28 cellular contexts compared by ENCODE assay signal in the genomic region with DNA sequence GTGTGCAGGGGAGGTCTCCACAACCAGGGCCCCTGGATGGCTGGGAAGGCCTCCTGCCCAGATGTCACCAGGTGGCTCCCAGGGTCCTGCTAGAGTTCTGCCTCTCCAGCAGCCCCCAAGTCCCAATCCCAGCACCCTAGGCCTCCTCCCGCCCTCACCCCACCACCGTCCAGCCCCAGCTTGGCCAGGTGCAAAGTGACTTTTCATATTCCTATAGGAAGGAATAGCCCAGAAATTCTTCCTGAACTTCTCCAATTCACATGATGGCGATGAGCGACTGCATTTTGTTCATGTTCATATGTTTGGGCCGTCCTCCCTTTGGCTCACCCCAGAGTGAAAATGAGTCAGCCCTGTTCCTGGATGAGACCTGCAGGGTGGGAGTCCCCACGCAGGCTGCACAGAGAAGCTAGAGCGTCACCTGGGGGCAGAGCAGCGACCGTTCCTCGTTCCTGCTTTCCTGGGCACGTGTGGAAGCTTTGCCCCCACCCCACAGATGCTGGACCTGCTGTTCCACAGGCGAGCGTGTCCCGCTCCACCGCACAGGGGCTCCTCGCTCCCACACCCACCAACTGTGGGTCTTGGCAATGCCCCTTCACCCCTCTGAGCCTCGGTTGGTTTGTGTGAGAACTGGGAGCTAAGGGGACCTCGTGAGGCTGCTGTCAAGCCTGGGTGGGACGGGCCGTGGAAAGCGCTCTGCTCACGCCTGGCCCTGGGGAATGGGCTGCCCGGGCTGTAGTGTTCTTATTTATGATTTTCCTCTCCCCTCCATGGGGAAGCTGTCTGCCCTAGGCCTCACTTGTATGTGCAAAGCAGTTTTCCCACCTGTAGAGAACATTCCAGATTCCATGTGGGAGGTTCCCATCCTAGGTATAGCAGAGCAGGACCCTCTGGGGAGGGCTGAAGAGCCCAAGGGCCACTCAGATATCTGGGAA. TPM values are rescaled to one million over a fixed set of nuclear protein-coding genes. Genes with fewer than 3 reads are reported as not detected.
A peak's percentile ranks its signal among the peaks of the same experiment; 100 is the strongest.
DNase-seq lines count a peak whose midpoint lies in the region; ATAC-seq and TF ChIP-seq lines count a peak whose summit lies in the region.
"Had no signal": no experiment of that assay in that cellular context is flagged by ENCODE, and none has a peak within 500 bp of the region (broad histone marks: within the 10 kb centered on the region; RNA-seq: fewer than 3 reads in every experiment).

No MANE protein-coding gene starts in this region.

- H3K27me3 Mint-ChIP-seq in activated naive CD4-positive, alpha-beta T cell treated with anti-CD3 and anti-CD28 coated beads, Interleukin-2, amount 10 ng/mL, durations not matched to agents 7 days and 5 days: peaks cover 9% of the 10 kb centered on the region
- H3K27me3 Mint-ChIP-seq in activated naive CD4-positive, alpha-beta T cell treated with anti-CD3 and anti-CD28 coated beads for 36 hours (ENCODE audit: low read depth): no peaks in the 10 kb centered on the region
- peaks cover 1% of the 10 kb centered on the region for H3K27me3 Mint-ChIP-seq in type B pancreatic cell

- H3K27me3 ChIP-seq in mesenchymal stem cell (ENCODE audit: control insufficient read depth in 1 of 2, insufficient read depth in 1 of 2, low read length in 2 of 2): no peaks in the 10 kb centered on the region
- H3K27me3 ChIP-seq: ascending aorta, BE2C, MG63 had no signal

- H2BK15ac ChIP-seq in mesenchymal stem cell (ENCODE audit: low read depth, poor library complexity, severe bottlenecking): peak overlapping the region; percentile 21

- no peak overlapping the region for H3K27ac ChIP-seq in mesenchymal stem cell (ENCODE audit: low read length, poor library complexity, severe bottlenecking)
- H3K27ac ChIP-seq: A549, ascending aorta, GM23248, SK-N-MC had no signal

- intact Hi-C loops in activated naive CD4-positive, alpha-beta T cell treated with anti-CD3 and anti-CD28 coated beads for 36 hours (cut with micrococcal nuclease): no loop called here

- no peak overlapping the region for H2BK120ac ChIP-seq in mesenchymal stem cell (ENCODE audit: low read depth, low read length)

- H3K4me3 ChIP-seq in mesenchymal stem cell (ENCODE audit: insufficient read depth in 1 of 2, low read depth in 1 of 2, low read length in 2 of 2): no peak overlapping the region
- H3K4me3 ChIP-seq: A549, ascending aorta, GM23248, MG63, SK-N-MC had no signal

- CTCF ChIA-PET in activated naive CD4-positive, alpha-beta T cell treated with anti-CD3 and anti-CD28 coated beads, Interleukin-2, amount 10 ng/mL, durations not matched to agents 7 days and 5 days (lab: Charles Lee): no interaction called here
- CTCF ChIA-PET in activated naive CD4-positive, alpha-beta T cell treated with anti-CD3 and anti-CD28 coated beads for 36 hours (lab: Charles Lee): no interaction called here

- TF ChIP-seq CTCF in type B pancreatic cell (conservative IDR thresholded peaks at IDR 0.05): no peak

- no peak overlapping the region for H4K8ac ChIP-seq in mesenchymal stem cell (ENCODE audit: low read length)

- H3K9ac ChIP-seq in mesenchymal stem cell (ENCODE audit: low read length): no peak overlapping the region
- H3K9ac ChIP-seq: GM23248 had no signal

- peaks cover 19% of the 10 kb centered on the region for H3K4me1 ChIP-seq in mesenchymal stem cell (ENCODE audit: control insufficient read depth, insufficient read depth, low read depth, low read length)
- H3K4me1 ChIP-seq: BE2C had no signal

- no peak overlapping the region for H2BK5ac ChIP-seq in mesenchymal stem cell (ENCODE audit: low read depth, low read length, poor library complexity, severe bottlenecking)

- peak overlapping the region in 1 of 2 experiments; percentile 72 for H3K14ac ChIP-seq in mesenchymal stem cell (ENCODE audit: low read length in 2 of 2)

- H3K36me3 ChIP-seq in mesenchymal stem cell (ENCODE audit: control insufficient read depth in 1 of 2, insufficient read depth in 2 of 2, low read depth in 1 of 2, low read length in 2 of 2): peaks cover 30 to 40% of the 10 kb centered on the region in 2 experiments

- no peak overlapping the region for H3K4ac ChIP-seq in mesenchymal stem cell (ENCODE audit: low read depth in 1 of 2, low read length in 2 of 2)

- H2AFZ ChIP-seq in mesenchymal stem cell (ENCODE audit: low read depth, low read length): no peak overlapping the region
- H2AFZ ChIP-seq: GM23248 had no signal

- H3K4me2 ChIP-seq in mesenchymal stem cell (ENCODE audit: low read length, poor library complexity, severe bottlenecking): no peak overlapping the region
- H3K4me2 ChIP-seq: A549 had no signal

- peak; percentile 11 for DNase-seq in activated naive CD4-positive, alpha-beta T cell treated with anti-CD3 and anti-CD28 coated beads, Interleukin-2, amount 10 ng/mL, durations not matched to agents 7 days and 5 days
- no peak for DNase-seq in activated naive CD4-positive, alpha-beta T cell treated with anti-CD3 and anti-CD28 coated beads for 36 hours
- DNase-seq in mesenchymal stem cell (no peak), type B pancreatic cell (ENCODE audit: extremely low spot score, unreplicated experiment) (peak; percentile 55)
- DNase-seq: activated CD4-positive, alpha-beta memory T cell treated with anti-CD3 and anti-CD28 coated beads, Interleukin-2, amount 10 ng/mL, durations not matched to agents 7 days and 5 days; activated naive CD4-positive, alpha-beta T cell treated with anti-CD3 and anti-CD28 coated beads, Interleukin-2, amount 50 U/mL, for 16 hours; activated T-cell treated with anti-CD3 and anti-CD28 coated beads for 4 hours; BE2C; DND-41; effector CD4-positive, alpha-beta T cell; GM23248; MG63; midbrain; NCI-H1417 treated with DMSO at 0.1 percent for 48 hours; NCI-H524 treated with DMSO at 0.1 percent for 48 hours; stimulated activated CD4-positive, alpha-beta T cell treated with anti-CD3 and anti-CD28 coated beads, Interleukin-12 subunit alpha, Interleukin-12 subunit beta, amount 100 ng/mL, for 4 hours; stimulated activated CD8-positive, alpha-beta memory T cell treated with anti-CD3 and anti-CD28 coated beads, Interleukin-4, amount 100 ng/mL, for 48 hours had no signal

- peaks cover 7% of the 10 kb centered on the region for H3K9me3 ChIP-seq in mesenchymal stem cell (ENCODE audit: control insufficient read depth, low read length)
- H3K9me3 ChIP-seq: A549, ascending aorta, BE2C had no signal

- no peak overlapping the region for H3K23ac ChIP-seq in mesenchymal stem cell (ENCODE audit: low read length in 2 of 2)

- peaks cover 12% of the 10 kb centered on the region for H3K36me3 Mint-ChIP-seq in activated naive CD4-positive, alpha-beta T cell treated with anti-CD3 and anti-CD28 coated beads, Interleukin-2, amount 10 ng/mL, durations not matched to agents 7 days and 5 days
- peaks cover 20% of the 10 kb centered on the region for H3K36me3 Mint-ChIP-seq in activated naive CD4-positive, alpha-beta T cell treated with anti-CD3 and anti-CD28 coated beads for 36 hours (ENCODE audit: low read depth)
- no peaks in the 10 kb centered on the region for H3K36me3 Mint-ChIP-seq in type B pancreatic cell

- H3K18ac ChIP-seq in mesenchymal stem cell (ENCODE audit: low read depth in 1 of 2, low read length in 2 of 2): peak overlapping the region in 1 of 2 experiments; percentile 46

- WGBS in mesenchymal stem cell: 93% methylated on average over 19 of the region's 23 CpGs

- no peak overlapping the region for H3K27ac Mint-ChIP-seq in activated naive CD4-positive, alpha-beta T cell treated with anti-CD3 and anti-CD28 coated beads, Interleukin-2, amount 10 ng/mL, durations not matched to agents 7 days and 5 days
- no peak overlapping the region for H3K27ac Mint-ChIP-seq in activated naive CD4-positive, alpha-beta T cell treated with anti-CD3 and anti-CD28 coated beads for 36 hours
- no peak overlapping the region for H3K27ac Mint-ChIP-seq in type B pancreatic cell
- H3K27ac Mint-ChIP-seq: activated CD4-positive, alpha-beta memory T cell treated with anti-CD3 and anti-CD28 coated beads, Interleukin-2, amount 10 ng/mL, durations not matched to agents 7 days and 5 days; IgD-negative memory B cell; T-helper 2 cell treated with Interferon-gamma antibody and Interleukin-4, amounts not matched to agents 5 μg/mL and 100 μg/mL, for 36 hours had no signal

- no peak for ATAC-seq in GM19023 (IDR thresholded peaks at IDR 0.05; ENCODE audit: unreplicated experiment)
- no peak for ATAC-seq in HG03354 (IDR thresholded peaks at IDR 0.05; ENCODE audit: poor library complexity, severe bottlenecking, unreplicated experiment)

- peaks cover 6% of the 10 kb centered on the region for H3K9me3 Mint-ChIP-seq in activated naive CD4-positive, alpha-beta T cell treated with anti-CD3 and anti-CD28 coated beads, Interleukin-2, amount 10 ng/mL, durations not matched to agents 7 days and 5 days
- peaks cover 18% of the 10 kb centered on the region for H3K9me3 Mint-ChIP-seq in activated naive CD4-positive, alpha-beta T cell treated with anti-CD3 and anti-CD28 coated beads for 36 hours
- H3K9me3 Mint-ChIP-seq in type B pancreatic cell: peaks cover 6% of the 10 kb centered on the region
- H3K9me3 Mint-ChIP-seq: activated CD4-positive, alpha-beta memory T cell treated with anti-CD3 and anti-CD28 coated beads, Interleukin-2, amount 10 ng/mL, durations not matched to agents 7 days and 5 days had no signal

- no peak overlapping the region for H2BK12ac ChIP-seq in mesenchymal stem cell (ENCODE audit: low read length in 2 of 2)

- peak overlapping the region; percentile 58 for H4K91ac ChIP-seq in mesenchymal stem cell (ENCODE audit: low read length)

- no peak overlapping the region for H2AK5ac ChIP-seq in mesenchymal stem cell (ENCODE audit: low read length, severe bottlenecking)

- H3K4me3 Mint-ChIP-seq in activated naive CD4-positive, alpha-beta T cell treated with anti-CD3 and anti-CD28 coated beads, Interleukin-2, amount 10 ng/mL, durations not matched to agents 7 days and 5 days: no peak overlapping the region
- H3K4me3 Mint-ChIP-seq in activated naive CD4-positive, alpha-beta T cell treated with anti-CD3 and anti-CD28 coated beads for 36 hours: no peak overlapping the region
- H3K4me3 Mint-ChIP-seq in type B pancreatic cell: no peak overlapping the region
- H3K4me3 Mint-ChIP-seq: activated CD4-positive, alpha-beta memory T cell treated with anti-CD3 and anti-CD28 coated beads, Interleukin-2, amount 10 ng/mL, durations not matched to agents 7 days and 5 days; T-helper 2 cell treated with Interferon-gamma antibody and Interleukin-4, amounts not matched to agents 5 μg/mL and 100 μg/mL, for 36 hours had no signal

- peaks cover 6% of the 10 kb centered on the region for H3K4me1 Mint-ChIP-seq in activated naive CD4-positive, alpha-beta T cell treated with anti-CD3 and anti-CD28 coated beads, Interleukin-2, amount 10 ng/mL, durations not matched to agents 7 days and 5 days
- H3K4me1 Mint-ChIP-seq in activated naive CD4-positive, alpha-beta T cell treated with anti-CD3 and anti-CD28 coated beads for 36 hours (ENCODE audit: low read depth): peaks cover 11% of the 10 kb centered on the region
- H3K4me1 Mint-ChIP-seq in type B pancreatic cell (ENCODE audit: unreplicated experiment): peaks cover 8% of the 10 kb centered on the region

- peaks cover 29% of the 10 kb centered on the region for H3K79me1 ChIP-seq in mesenchymal stem cell (replicated peaks; ENCODE audit: low read length, poor library complexity, severe bottlenecking)

RNA-seq across cellular contexts. Expression of a gene that starts 6.9 kb away (rescaled TPM):
- 10 to 100 TPM; 36.9 to 40.7 TPM for total RNA-seq in activated naive CD4-positive, alpha-beta T cell treated with anti-CD3 and anti-CD28 coated beads for 36 hours
- 75.7 TPM for polyA plus RNA-seq in mesenchymal stem cell (2013, experiment 1 of 2)
- 66.5 TPM for polyA plus RNA-seq in mesenchymal stem cell (2013, experiment 2 of 2)
- total RNA-seq in type B pancreatic cell (ENCODE audit: low replicate concordance): 50.0 and 55.2 TPM in 2 replicates

RNA-seq across cellular contexts. Expression of a gene that starts 13.9 kb away (rescaled TPM):
- total RNA-seq in activated naive CD4-positive, alpha-beta T cell treated with anti-CD3 and anti-CD28 coated beads for 36 hours: under 1 TPM in 1 of 2 experiments, not detected in 1; 0.29 TPM
- not detected for polyA plus RNA-seq in mesenchymal stem cell (2013, experiment 1 of 2)
- polyA plus RNA-seq in mesenchymal stem cell (2013, experiment 2 of 2): not detected
- not detected in 2 replicates for total RNA-seq in type B pancreatic cell (ENCODE audit: low replicate concordance)
- total RNA-seq: activated CD4-positive, alpha-beta memory T cell treated with anti-CD3 and anti-CD28 coated beads, Interleukin-2, amount 10 ng/mL, durations not matched to agents 7 days and 5 days; ascending aorta; frontal cortex; GM23248; RPMI7951 had no signal
- polyA plus RNA-seq: A549, esophagus, GM23248, IgD-negative memory B cell, neural cell had no signal

RNA-seq across cellular contexts. Expression of a gene that starts 27.8 kb away (rescaled TPM):
- under 1 TPM; 0.29 to 0.32 TPM for total RNA-seq in activated naive CD4-positive, alpha-beta T cell treated with anti-CD3 and anti-CD28 coated beads for 36 hours
- 6.6 TPM for polyA plus RNA-seq in mesenchymal stem cell (2013, experiment 1 of 2)
- 6.3 TPM for polyA plus RNA-seq in mesenchymal stem cell (2013, experiment 2 of 2)
- 22.7 and 24.2 TPM in 2 replicates for total RNA-seq in type B pancreatic cell (ENCODE audit: low replicate concordance)

RNA-seq across cellular contexts. Expression of a gene that starts 38.6 kb away (rescaled TPM):
- total RNA-seq in activated naive CD4-positive, alpha-beta T cell treated with anti-CD3 and anti-CD28 coated beads for 36 hours: not detected
- not detected for polyA plus RNA-seq in mesenchymal stem cell (2013, experiment 1 of 2)
- polyA plus RNA-seq in mesenchymal stem cell (2013, experiment 2 of 2): not detected
- not detected in 2 replicates for total RNA-seq in type B pancreatic cell (ENCODE audit: low replicate concordance)
- total RNA-seq: activated CD4-positive, alpha-beta memory T cell treated with anti-CD3 and anti-CD28 coated beads, Interleukin-2, amount 10 ng/mL, durations not matched to agents 7 days and 5 days; ascending aorta; frontal cortex; GM23248; RPMI7951 had no signal
- polyA plus RNA-seq: A549, esophagus, GM23248, IgD-negative memory B cell, neural cell had no signal

RNA-seq across cellular contexts. Expression of a gene that starts 54.2 kb away (rescaled TPM):
- not detected for total RNA-seq in activated naive CD4-positive, alpha-beta T cell treated with anti-CD3 and anti-CD28 coated beads for 36 hours
- polyA plus RNA-seq in mesenchymal stem cell (2013, experiment 1 of 2): not detected
- not detected for polyA plus RNA-seq in mesenchymal stem cell (2013, experiment 2 of 2)
- not detected in 2 replicates for total RNA-seq in type B pancreatic cell (ENCODE audit: low replicate concordance)
- total RNA-seq: activated CD4-positive, alpha-beta memory T cell treated with anti-CD3 and anti-CD28 coated beads, Interleukin-2, amount 10 ng/mL, durations not matched to agents 7 days and 5 days; ascending aorta; frontal cortex; GM23248; RPMI7951 had no signal
- polyA plus RNA-seq: A549, esophagus, GM23248, IgD-negative memory B cell, neural cell had no signal

Comparison
In these comparisons a context has a peak if more than half of its experiments do, and no peak if none do; other contexts are left out.
1. DNase-seq: peak in activated naive CD4-positive, alpha-beta T cell treated with anti-CD3 and anti-CD28 coated beads, Interleukin-2, amount 10 ng/mL, durations not matched to agents 7 days and 5 days (single experiment) and type B pancreatic cell (single experiment); none in activated naive CD4-positive, alpha-beta T cell treated with anti-CD3 and anti-CD28 coated beads for 36 hours (single experiment) and mesenchymal stem cell (single experiment).
2. RNA of a gene that starts 27.8 kb away (total RNA-seq): 22.7 to 24.2 TPM in type B pancreatic cell; 0.29 to 0.32 TPM in activated naive CD4-positive, alpha-beta T cell treated with anti-CD3 and anti-CD28 coated beads for 36 hours; every median in the first group is over 10 times any median in the second.